ENCODE assay signal across 18 cellular contexts in genomic region chr18:45654677-45655076, GRCh38. TPM values are rescaled to one million over a fixed set of nuclear protein-coding genes. Genes with fewer than 3 reads are reported as not detected.
DNase-seq lines count a peak whose midpoint lies in the region; ATAC-seq and TF ChIP-seq lines count a peak whose summit lies in the region.
"Had no signal": no experiment of that assay in that cellular context is flagged by ENCODE, and none has a peak within 500 bp of the region (broad histone marks: within the 10 kb centered on the region; RNA-seq: fewer than 3 reads in every experiment).

No MANE protein-coding gene starts in this region.

- H3K36me3 ChIP-seq in endodermal cell (ENCODE audit: control insufficient read depth, insufficient read depth, low read length) (no peaks in the 10 kb centered on the region), MG63 (no peaks in the 10 kb centered on the region)
- H3K36me3 ChIP-seq: BLaER1 treated with 17β-estradiol and CSF1 and Interleukin-3, amounts not matched to agents 10 nM and 100 nM; Peyer's patch had no signal

- TF ChIP-seq CTCF in endodermal cell (conservative IDR thresholded peaks at IDR 0.05) (no peak), osteocyte (IDR thresholded peaks at IDR 0.05) (no peak)

- no peak overlapping the region for H3K9ac ChIP-seq in endodermal cell (ENCODE audit: extremely low read depth, low read length, poor library complexity, severe bottlenecking)
- H3K9ac ChIP-seq: BLaER1 treated with 17β-estradiol and CSF1 and Interleukin-3, amounts not matched to agents 10 nM and 100 nM had no signal

- H3K4me3 ChIP-seq in endodermal cell (ENCODE audit: low read length): no peak overlapping the region
- no peak overlapping the region for H3K4me3 ChIP-seq in MG63
- H3K4me3 ChIP-seq: BLaER1 treated with 17β-estradiol and CSF1 and Interleukin-3, amounts not matched to agents 10 nM and 100 nM; Peyer's patch had no signal

- DNase-seq in activated T-cell treated with anti-CD3 and anti-CD28 coated beads, Interleukin-2, amount 50 U/mL, for 72 hours: peak in 1 of 2 donors; percentile 36
- no peak for DNase-seq in activated T-cell treated with anti-CD3 and anti-CD28 coated beads for 4 hours
- peak; percentile 18 for DNase-seq in M059J (ENCODE audit: low read depth)
- DNase-seq in endodermal cell: peak; percentile 13
- no peak for DNase-seq in stimulated activated effector memory CD8-positive, alpha-beta T cell treated with anti-CD3 and anti-CD28 coated beads, Interleukin-12 subunit alpha, Interleukin-12 subunit beta, amount 100 ng/mL, for 72 hours (ENCODE audit: low spot score in 2 of 2)
- no peak for DNase-seq in MG63
- DNase-seq in osteocyte (ENCODE audit: extremely low spot score, unreplicated experiment): no peak
- DNase-seq: Calu3, H9, Karpas-422, NCI-H1105 treated with DMSO at 0.1 percent for 48 hours, NCI-H1694, Peyer's patch had no signal

- no peaks in the 10 kb centered on the region for H3K9me3 Mint-ChIP-seq in activated T-cell treated with anti-CD3 and anti-CD28 coated beads, Interleukin-2, amount 50 U/mL, for 72 hours
- H3K9me3 Mint-ChIP-seq in endodermal cell (no peaks in the 10 kb centered on the region), osteocyte (ENCODE audit: unreplicated experiment) (no peaks in the 10 kb centered on the region)
- H3K9me3 Mint-ChIP-seq in stimulated activated effector memory CD8-positive, alpha-beta T cell treated with anti-CD3 and anti-CD28 coated beads, Interleukin-12 subunit alpha, Interleukin-12 subunit beta, amount 100 ng/mL, for 72 hours: no peaks in the 10 kb centered on the region
- H3K9me3 Mint-ChIP-seq: CD8-positive, alpha-beta T cell; H9 had no signal

- H3K9me3 ChIP-seq in endodermal cell (ENCODE audit: control insufficient read depth, low read length): no peaks in the 10 kb centered on the region
- no peaks in the 10 kb centered on the region for H3K9me3 ChIP-seq in MG63
- H3K9me3 ChIP-seq: BLaER1 treated with 17β-estradiol and CSF1 and Interleukin-3, amounts not matched to agents 10 nM and 100 nM; Peyer's patch had no signal

- H3K27me3 ChIP-seq in endodermal cell (ENCODE audit: control insufficient read depth, insufficient read depth, low read length, poor library complexity, severe bottlenecking) (no peaks in the 10 kb centered on the region), MG63 (no peaks in the 10 kb centered on the region)
- H3K27me3 ChIP-seq: BLaER1 treated with 17β-estradiol and CSF1 and Interleukin-3, amounts not matched to agents 10 nM and 100 nM; Peyer's patch had no signal

- WGBS in endodermal cell (ENCODE audit: insufficient coverage in 1 of 2, insufficient read length in 1 of 2), 2 experiments: 89 to 94% methylated on average over 4 of the region's 4 CpGs

- H3K4me1 ChIP-seq in endodermal cell (ENCODE audit: control insufficient read depth, insufficient read depth, low read length): peaks cover 10% of the 10 kb centered on the region

- H3K36me3 Mint-ChIP-seq in activated T-cell treated with anti-CD3 and anti-CD28 coated beads, Interleukin-2, amount 50 U/mL, for 72 hours (ENCODE audit: insufficient read depth in 2 of 2): no peaks in the 10 kb centered on the region
- H3K36me3 Mint-ChIP-seq in endodermal cell (ENCODE audit: low read depth) (no peaks in the 10 kb centered on the region), osteocyte (ENCODE audit: unreplicated experiment) (no peaks in the 10 kb centered on the region)
- no peaks in the 10 kb centered on the region for H3K36me3 Mint-ChIP-seq in stimulated activated effector memory CD8-positive, alpha-beta T cell treated with anti-CD3 and anti-CD28 coated beads, Interleukin-12 subunit alpha, Interleukin-12 subunit beta, amount 100 ng/mL, for 72 hours
- H3K36me3 Mint-ChIP-seq: CD8-positive, alpha-beta T cell; IgD-negative memory B cell had no signal

- peaks cover 5% of the 10 kb centered on the region for H3K27me3 Mint-ChIP-seq in activated T-cell treated with anti-CD3 and anti-CD28 coated beads, Interleukin-2, amount 50 U/mL, for 72 hours (ENCODE audit: low read depth)
- peaks cover 22% of the 10 kb centered on the region for H3K27me3 Mint-ChIP-seq in endodermal cell (ENCODE audit: insufficient read depth)
- peaks cover 22% of the 10 kb centered on the region for H3K27me3 Mint-ChIP-seq in osteocyte (ENCODE audit: unreplicated experiment)

- peaks cover 26% of the 10 kb centered on the region for H3K4me1 Mint-ChIP-seq in activated T-cell treated with anti-CD3 and anti-CD28 coated beads, Interleukin-2, amount 50 U/mL, for 72 hours (ENCODE audit: low read depth)
- H3K4me1 Mint-ChIP-seq in endodermal cell (peaks cover 15% of the 10 kb centered on the region), osteocyte (ENCODE audit: unreplicated experiment) (peaks cover 8% of the 10 kb centered on the region)
- H3K4me1 Mint-ChIP-seq in stimulated activated effector memory CD8-positive, alpha-beta T cell treated with anti-CD3 and anti-CD28 coated beads, Interleukin-12 subunit alpha, Interleukin-12 subunit beta, amount 100 ng/mL, for 72 hours: peaks cover 20% of the 10 kb centered on the region
- H3K4me1 Mint-ChIP-seq: IgD-negative memory B cell had no signal

- peak; percentile 54 to 87 for ATAC-seq in activated T-cell treated with anti-CD3 and anti-CD28 coated beads, Interleukin-2, amount 50 U/mL, for 72 hours (replicated peaks in 1 of 2)
- ATAC-seq in stimulated activated effector memory CD8-positive, alpha-beta T cell treated with anti-CD3 and anti-CD28 coated beads, Interleukin-12 subunit alpha, Interleukin-12 subunit beta, amount 100 ng/mL, for 72 hours: peak; percentile 70
- ATAC-seq: CD8-positive, alpha-beta T cell had no signal

- H3K27ac Mint-ChIP-seq in activated T-cell treated with anti-CD3 and anti-CD28 coated beads, Interleukin-2, amount 50 U/mL, for 72 hours: no peak overlapping the region
- H3K27ac Mint-ChIP-seq in endodermal cell (no peak overlapping the region), osteocyte (ENCODE audit: unreplicated experiment) (no peak overlapping the region)
- H3K27ac Mint-ChIP-seq in stimulated activated effector memory CD8-positive, alpha-beta T cell treated with anti-CD3 and anti-CD28 coated beads, Interleukin-12 subunit alpha, Interleukin-12 subunit beta, amount 100 ng/mL, for 72 hours: no peak overlapping the region
- H3K27ac Mint-ChIP-seq: CD8-positive, alpha-beta T cell; H9; IgD-negative memory B cell had no signal

- H3K27ac ChIP-seq in endodermal cell (ENCODE audit: low read depth, low read length): no peak overlapping the region
- H3K27ac ChIP-seq: BLaER1 treated with 17β-estradiol and CSF1 and Interleukin-3, amounts not matched to agents 10 nM and 100 nM; HL-60; Peyer's patch had no signal

- H3K4me3 Mint-ChIP-seq in activated T-cell treated with anti-CD3 and anti-CD28 coated beads, Interleukin-2, amount 50 U/mL, for 72 hours: no peak overlapping the region
- H3K4me3 Mint-ChIP-seq in endodermal cell (no peak overlapping the region), osteocyte (ENCODE audit: unreplicated experiment) (no peak overlapping the region)
- H3K4me3 Mint-ChIP-seq in stimulated activated effector memory CD8-positive, alpha-beta T cell treated with anti-CD3 and anti-CD28 coated beads, Interleukin-12 subunit alpha, Interleukin-12 subunit beta, amount 100 ng/mL, for 72 hours: no peak overlapping the region
- H3K4me3 Mint-ChIP-seq: CD8-positive, alpha-beta T cell; H9; IgD-negative memory B cell had no signal

RNA-seq across cellular contexts. Expression of gene SLC14A2, which starts 39.4 kb away (rescaled TPM):
- total RNA-seq in activated T-cell treated with anti-CD3 and anti-CD28 coated beads, Interleukin-2, amount 50 U/mL, for 72 hours: under 1 TPM; 0.07 to 0.09 TPM
- 0.07 TPM in 1 of 2 replicates, not detected in the other for total RNA-seq in M059J (2014; rRNA removed; shearing (Covaris generic))
- total RNA-seq in endodermal cell (under 1 TPM in 1 of 2 donors, not detected in 1; 0.09 TPM), osteocyte (not detected in 2 replicates)
- polyA plus RNA-seq in endodermal cell (2013, experiment 1 of 2): 0.21 TPM
- 0.33 TPM for polyA plus RNA-seq in endodermal cell (2013, experiment 2 of 2)
- total RNA-seq in MG63 (2014; rRNA removed; shearing (Covaris generic); ENCODE audit: low replicate concordance): not detected in 2 replicates
- total RNA-seq: Calu3; CD8-positive, alpha-beta T cell; HT1080 had no signal
- polyA plus RNA-seq: IgD-negative memory B cell had no signal

Comparison
In these comparisons a context has a peak if more than half of its experiments do, and no peak if none do; other contexts are left out.
1. DNase-seq: peak in M059J (single experiment) and endodermal cell (single experiment); none in activated T-cell treated with anti-CD3 and anti-CD28 coated beads for 4 hours (single experiment), stimulated activated effector memory CD8-positive, alpha-beta T cell treated with anti-CD3 and anti-CD28 coated beads, Interleukin-12 subunit alpha, Interleukin-12 subunit beta, amount 100 ng/mL, for 72 hours (0 of 2), MG63 (single experiment) and osteocyte (single experiment).